ENCODE assay signal across 8 cellular contexts in the genomic region with DNA sequence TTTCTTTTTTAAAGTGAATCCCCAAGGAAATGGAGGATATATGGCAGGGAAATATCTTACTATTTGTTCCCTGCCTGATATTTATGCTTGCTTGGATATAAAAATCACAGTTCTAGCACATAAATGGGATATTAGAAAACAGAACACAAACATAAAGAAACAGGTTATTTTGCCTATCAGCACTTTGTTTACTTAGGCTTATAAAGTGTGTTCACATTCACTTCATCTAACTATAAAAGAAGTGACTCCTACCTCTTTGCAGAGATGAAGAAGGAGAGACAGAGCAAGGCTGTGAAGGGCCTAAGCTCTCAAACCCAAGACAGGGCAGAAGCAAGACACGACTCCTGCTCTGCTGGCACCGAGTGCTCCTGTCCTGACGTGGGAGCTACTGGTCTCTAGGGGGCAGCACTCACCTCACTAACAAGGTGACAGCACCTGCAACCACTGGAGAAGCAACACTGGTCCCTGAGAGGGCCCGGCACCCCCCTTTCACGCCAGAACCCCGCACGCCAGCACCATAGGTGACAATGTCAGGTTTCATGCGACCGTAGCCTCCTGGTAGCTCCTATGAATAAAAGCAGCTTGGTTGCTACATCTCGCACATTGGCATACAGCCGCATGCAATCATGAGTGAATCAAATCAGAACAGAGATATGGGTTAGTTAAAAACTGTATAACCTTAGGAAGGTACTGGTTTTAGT. TPM values are rescaled to one million over a fixed set of nuclear protein-coding genes. Genes with fewer than 3 reads are reported as not detected.
DNase-seq lines count a peak whose midpoint lies in the region; ATAC-seq, FAIRE-seq and TF ChIP-seq lines count a peak whose summit lies in the region.

No MANE protein-coding gene starts in this region.

- peaks cover 3% of the 10 kb centered on the region; the same call in 1 of the 2 replicates for H4K20me1 ChIP-seq in PC-9 (ENCODE audit: insufficient read depth)

- H3K4me2 ChIP-seq in PC-9 = no peak overlapping the region

- 43 to 51% methylated on average over 11 of the region's 11 CpGs for WGBS in pancreas, 2 donors

- H3K27ac ChIP-seq in PC-9 = no peak overlapping the region
- H3K27ac ChIP-seq in pancreas = no peak overlapping the region

- ATAC-seq in pancreas = peak; percentile 74 to 95 (median 88)
- no peak for ATAC-seq in HG03095 (IDR thresholded peaks at IDR 0.05; ENCODE audit: unreplicated experiment)

- H3K79me2 ChIP-seq in PC-9 (ENCODE audit: low read depth) = no peaks in the 10 kb centered on the region

- peaks cover 4% of the 10 kb centered on the region for H3K36me3 ChIP-seq in PC-9 (ENCODE audit: low read depth)
- H3K36me3 ChIP-seq in pancreas = peaks cover 8 to 62% (median 22%) of the 10 kb centered on the region in 3 donors

- POLR2A ChIA-PET in PC-9 (lab: Charles Lee; ENCODE audit: unreplicated experiment) = no interaction called here

- no peaks in the 10 kb centered on the region for H3K27me3 ChIP-seq in PC-9 (ENCODE audit: insufficient read depth, low read depth)
- H3K27me3 ChIP-seq in pancreas = no peaks in the 10 kb centered on the region

- no peak for FAIRE-seq in pancreas (lab: Jason Lieb, UNC)

- H3F3A ChIP-seq in PC-9 (ENCODE audit: insufficient read depth, low read depth) = no peaks in the 10 kb centered on the region; the same call in 1 of the 2 replicates

- DNase-seq in HK-2 (ENCODE audit: unreplicated experiment) = peak; percentile 58
- peak; percentile 45 to 68 for DNase-seq in PC-9
- DNase-seq in activated T-cell treated with anti-CD3 and anti-CD28 coated beads, Interleukin-2, amount 50 U/mL, for 48 hours = peak; percentile 77
- DNase-seq in fibroblast of the aortic adventitia (ENCODE audit: low read depth) = peak; percentile 59
- peak in 5 of 6 donors; percentile 52 to 72 (median 68) for DNase-seq in pancreas
- peak; percentile 62 for DNase-seq in ureter (ENCODE audit: low spot score)

- H3K4me1 ChIP-seq in PC-9 (replicated peaks; ENCODE audit: insufficient read depth) (no peaks in the 10 kb centered on the region), pancreas (no peaks in the 10 kb centered on the region)

- TF ChIP-seq CTCF in GM12874 (IDR thresholded peaks at IDR 0.05; ENCODE audit: insufficient read depth, low read depth, low read length) (peak; percentile 86), PC-9 (conservative IDR thresholded peaks at IDR 0.05) (peak; percentile 91), fibroblast of the aortic adventitia (IDR thresholded peaks at IDR 0.05; ENCODE audit: insufficient read depth, low read length) (peak; percentile 65), pancreas (IDR thresholded peaks at IDR 0.05) (peak in 3 of 4 donors; percentile 52 to 71 (median 63))

- H3K4me3 ChIP-seq in PC-9 (no peak overlapping the region), fibroblast of the aortic adventitia (ENCODE audit: low read depth, low read length) (no peak overlapping the region), pancreas (no peak overlapping the region)

- CTCF ChIA-PET in PC-9 (lab: Charles Lee) = interaction anchor here (0.5 to 1.9 kb wide), 5 partner anchors 32 to 424 kb away, joined by 3 to 5 read pairs (median 5); a partner anchor contains a TSS

- intact Hi-C loops in PC-9 (cut with micrococcal nuclease; ENCODE audit: unreplicated experiment) (loop anchor here (1.0 to 2.0 kb wide), 3 partner anchors 91 to 400 kb away; no protein-coding TSS in a partner anchor), pancreas (cut with DNase I) (loop anchor here in 1 of 3 donors (10.0 kb wide), 1 partner anchor 100 kb away; a partner anchor contains a TSS)

- H3K9me3 ChIP-seq in PC-9 (ENCODE audit: insufficient read depth, low read depth) (no peaks in the 10 kb centered on the region), pancreas (no peaks in the 10 kb centered on the region)

- H2AFZ ChIP-seq in PC-9 = no peak overlapping the region

- no peaks in the 10 kb centered on the region for H3K9me2 ChIP-seq in PC-9 (ENCODE audit: insufficient read depth)

- no TSS peak for BruUV-seq in PC-9 (replicated peaks; lab: Mats Ljungman, UMichigan)

RNA-seq across cellular contexts. Expression of a gene that starts 32.0 kb away (rescaled TPM):
- 80.3 and 96.0 TPM in 2 replicates for total RNA-seq in PC-9 (2021)
- 61.1 and 89.0 TPM in 2 replicates for total RNA-seq in fibroblast of the aortic adventitia (ENCODE audit: low replicate concordance)
- total RNA-seq in pancreas = 10 to 100 TPM; 38.8 to 56.8 (median 43.2) TPM
- polyA plus RNA-seq in pancreas = 10 to 100 TPM; 32.8 to 54.0 TPM
- total RNA-seq in ureter = 103 TPM

RNA-seq across cellular contexts. Expression of a gene that starts 42.1 kb away (rescaled TPM):
- total RNA-seq in PC-9 (2021) = not detected in 2 replicates
- total RNA-seq in fibroblast of the aortic adventitia (ENCODE audit: low replicate concordance) = not detected in 2 replicates
- total RNA-seq in pancreas = under 1 TPM in 2 of 6 donors, not detected in 4; 0.14 to 0.31 TPM
- polyA plus RNA-seq in pancreas = under 1 TPM; 0.38 to 0.49 TPM
- not detected for total RNA-seq in ureter
